In the genomic region with DNA sequence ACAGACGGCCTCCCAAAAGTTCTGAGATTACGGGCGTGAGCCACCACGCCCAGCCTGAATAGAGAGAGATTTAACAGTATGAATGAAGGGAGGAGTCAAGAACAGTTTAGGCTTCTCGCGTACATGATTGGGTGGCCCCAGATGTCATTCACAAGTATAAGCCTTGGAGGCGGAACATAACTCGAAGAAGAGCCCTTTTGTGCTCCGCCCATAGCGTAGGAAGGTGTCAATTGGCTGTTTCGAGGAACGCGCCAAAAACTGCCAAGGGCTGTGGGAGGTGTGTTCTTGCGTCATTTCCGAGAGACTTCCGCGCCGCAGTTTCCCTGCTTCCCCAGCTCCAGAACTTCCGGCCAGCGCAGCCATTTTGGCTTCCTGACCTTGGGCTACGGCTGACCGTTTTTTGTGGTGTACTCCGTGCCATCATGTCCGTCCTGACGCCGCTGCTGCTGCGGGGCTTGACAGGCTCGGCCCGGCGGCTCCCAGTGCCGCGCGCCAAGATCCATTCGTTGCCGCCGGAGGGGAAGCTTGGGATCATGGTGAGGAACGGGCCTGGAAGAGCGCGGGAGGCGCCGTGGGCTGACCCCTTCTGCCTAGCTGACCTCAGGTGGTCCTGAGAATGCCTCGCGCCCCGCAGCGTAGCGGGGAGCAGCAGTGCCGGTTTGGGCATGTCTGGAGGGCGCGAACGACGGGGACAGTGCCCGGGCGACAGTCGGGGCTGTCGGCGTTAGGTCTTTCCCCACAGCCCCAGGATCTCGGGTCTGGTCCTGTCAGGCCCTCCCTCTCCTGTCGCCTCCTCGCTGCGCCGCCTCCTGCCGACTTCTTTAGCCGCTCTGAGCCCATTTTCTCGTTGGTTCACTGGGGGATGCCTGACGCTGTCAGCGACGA, we compare ENCODE assay signal across 1 cellular context.
TF ChIP-seq lines count a peak whose summit lies in the region.

A gene with protein sequence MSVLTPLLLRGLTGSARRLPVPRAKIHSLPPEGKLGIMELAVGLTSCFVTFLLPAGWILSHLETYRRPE (plus strand): TSS at position 362 of the 885 bp plus-strand sequence. CDS start 61 bp downstream, at position 423.

TF ChIP-seq in HepG2, 621 proteins besides CTCF, POLR2A, EP300 and RAD21 (continued from another document and continues in another):
- peak; percentile 88 for TF ChIP-seq GABPA (IDR thresholded peaks at IDR 0.05; ENCODE audit: low read depth, low read length)
- TF ChIP-seq GABPA (CRISPR knock-in tag; IDR thresholded peaks at IDR 0.05; ENCODE audit: low read depth), result peak; percentile 99
- 0 out of 2 replicates have a peak, but pooled peaks have one; percentile 36 for TF ChIP-seq TOPORS (CRISPR knock-in tag; IDR thresholded peaks at IDR 0.05)
- TF ChIP-seq CREBL2 (CRISPR knock-in tag; IDR thresholded peaks at IDR 0.05; ENCODE audit: borderline replicate concordance), result peak; percentile 94; the same call in 1 of the 2 replicates
- no peak for TF ChIP-seq ATF3 (CRISPR knock-in tag; IDR thresholded peaks at IDR 0.05)
- TF ChIP-seq HOXA9 (CRISPR knock-in tag; IDR thresholded peaks at IDR 0.05; ENCODE audit: borderline replicate concordance), result no peak
- TF ChIP-seq, protein P1, sequence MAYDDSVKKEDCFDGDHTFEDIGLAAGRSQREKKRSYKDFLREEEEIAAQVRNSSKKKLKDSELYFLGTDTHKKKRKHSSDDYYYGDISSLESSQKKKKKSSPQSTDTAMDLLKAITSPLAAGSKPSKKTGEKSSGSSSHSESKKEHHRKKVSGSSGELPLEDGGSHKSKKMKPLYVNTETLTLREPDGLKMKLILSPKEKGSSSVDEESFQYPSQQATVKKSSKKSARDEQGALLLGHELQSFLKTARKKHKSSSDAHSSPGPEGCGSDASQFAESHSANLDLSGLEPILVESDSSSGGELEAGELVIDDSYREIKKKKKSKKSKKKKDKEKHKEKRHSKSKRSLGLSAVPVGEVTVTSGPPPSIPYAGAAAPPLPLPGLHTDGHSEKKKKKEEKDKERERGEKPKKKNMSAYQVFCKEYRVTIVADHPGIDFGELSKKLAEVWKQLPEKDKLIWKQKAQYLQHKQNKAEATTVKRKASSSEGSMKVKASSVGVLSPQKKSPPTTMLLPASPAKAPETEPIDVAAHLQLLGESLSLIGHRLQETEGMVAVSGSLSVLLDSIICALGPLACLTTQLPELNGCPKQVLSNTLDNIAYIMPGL (CRISPR knock-in tag; IDR thresholded peaks at IDR 0.05; ENCODE audit: borderline replicate concordance in 1 of 2, low read depth in 1 of 2), result peak; percentile 83 to 92; a peak in 3 of 4 replicates
- TF ChIP-seq ZNF543 (CRISPR knock-in tag; IDR thresholded peaks at IDR 0.05), result peak; percentile 49; the same call in 1 of the 2 replicates
- no peak for TF ChIP-seq LCORL (IDR thresholded peaks at IDR 0.05)
- TF ChIP-seq LCORL (CRISPR knock-in tag; IDR thresholded peaks at IDR 0.05), result peak; percentile 29; the same call in 1 of the 2 replicates
- TF ChIP-seq TFDP2 (CRISPR knock-in tag; IDR thresholded peaks at IDR 0.05), result peak; percentile 99
- TF ChIP-seq DZIP1 (CRISPR knock-in tag; IDR thresholded peaks at IDR 0.05), result 0 out of 2 replicates have a peak, but pooled peaks have one; percentile 23
- peak; percentile 84; the same call in 1 of the 2 replicates for TF ChIP-seq ZNF33B (CRISPR knock-in tag; IDR thresholded peaks at IDR 0.05)
- no peak for TF ChIP-seq ADNP (CRISPR knock-in tag; IDR thresholded peaks at IDR 0.05)
- TF ChIP-seq ISX (CRISPR knock-in tag; conservative IDR thresholded peaks at IDR 0.05), result no peak; the same call in 1 of the 2 replicates
- no peak for TF ChIP-seq SNRNP70 (IDR thresholded peaks at IDR 0.05; ENCODE audit: low read depth, low read length)
- TF ChIP-seq HMGA1 (CRISPR knock-in tag; conservative IDR thresholded peaks at IDR 0.05), result no peak
- no peak for TF ChIP-seq ZNF550 (CRISPR knock-in tag; IDR thresholded peaks at IDR 0.05; ENCODE audit: borderline replicate concordance)
- TF ChIP-seq ZBTB7A (CRISPR knock-in tag; IDR thresholded peaks at IDR 0.05), result peak; percentile 75
- TF ChIP-seq, protein P2, sequence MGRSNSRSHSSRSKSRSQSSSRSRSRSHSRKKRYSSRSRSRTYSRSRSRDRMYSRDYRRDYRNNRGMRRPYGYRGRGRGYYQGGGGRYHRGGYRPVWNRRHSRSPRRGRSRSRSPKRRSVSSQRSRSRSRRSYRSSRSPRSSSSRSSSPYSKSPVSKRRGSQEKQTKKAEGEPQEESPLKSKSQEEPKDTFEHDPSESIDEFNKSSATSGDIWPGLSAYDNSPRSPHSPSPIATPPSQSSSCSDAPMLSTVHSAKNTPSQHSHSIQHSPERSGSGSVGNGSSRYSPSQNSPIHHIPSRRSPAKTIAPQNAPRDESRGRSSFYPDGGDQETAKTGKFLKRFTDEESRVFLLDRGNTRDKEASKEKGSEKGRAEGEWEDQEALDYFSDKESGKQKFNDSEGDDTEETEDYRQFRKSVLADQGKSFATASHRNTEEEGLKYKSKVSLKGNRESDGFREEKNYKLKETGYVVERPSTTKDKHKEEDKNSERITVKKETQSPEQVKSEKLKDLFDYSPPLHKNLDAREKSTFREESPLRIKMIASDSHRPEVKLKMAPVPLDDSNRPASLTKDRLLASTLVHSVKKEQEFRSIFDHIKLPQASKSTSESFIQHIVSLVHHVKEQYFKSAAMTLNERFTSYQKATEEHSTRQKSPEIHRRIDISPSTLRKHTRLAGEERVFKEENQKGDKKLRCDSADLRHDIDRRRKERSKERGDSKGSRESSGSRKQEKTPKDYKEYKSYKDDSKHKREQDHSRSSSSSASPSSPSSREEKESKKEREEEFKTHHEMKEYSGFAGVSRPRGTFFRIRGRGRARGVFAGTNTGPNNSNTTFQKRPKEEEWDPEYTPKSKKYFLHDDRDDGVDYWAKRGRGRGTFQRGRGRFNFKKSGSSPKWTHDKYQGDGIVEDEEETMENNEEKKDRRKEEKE (IDR thresholded peaks at IDR 0.05), result no peak
- no peak for TF ChIP-seq ZKSCAN5 (CRISPR knock-in tag; IDR thresholded peaks at IDR 0.05)
- no peak for TF ChIP-seq PRDM4 (CRISPR knock-in tag; IDR thresholded peaks at IDR 0.05; ENCODE audit: borderline replicate concordance)
- TF ChIP-seq CAMTA2 (CRISPR knock-in tag; IDR thresholded peaks at IDR 0.05; ENCODE audit: borderline replicate concordance), result no peak
- TF ChIP-seq KLF15 (CRISPR knock-in tag; IDR thresholded peaks at IDR 0.05; ENCODE audit: borderline replicate concordance), result peak; percentile 41; the same call in 1 of the 2 replicates
- TF ChIP-seq DMTF1 (CRISPR knock-in tag; IDR thresholded peaks at IDR 0.05), result no peak
- TF ChIP-seq MED1 (CRISPR knock-in tag; IDR thresholded peaks at IDR 0.05), result peak; percentile 61
- TF ChIP-seq HOXA5 (CRISPR knock-in tag; IDR thresholded peaks at IDR 0.05), result peak; percentile 56
- TF ChIP-seq EZH2 (conservative IDR thresholded peaks at IDR 0.05; ENCODE audit: low read depth, low read length), result no peak
- TF ChIP-seq ZNF552 (CRISPR knock-in tag; IDR thresholded peaks at IDR 0.05; ENCODE audit: borderline replicate concordance), result no peak
- TF ChIP-seq KLF9 (CRISPR knock-in tag; IDR thresholded peaks at IDR 0.05; ENCODE audit: low read depth), result no peak
- TF ChIP-seq CEBPG (CRISPR knock-in tag; IDR thresholded peaks at IDR 0.05), result peak; percentile 83
- TF ChIP-seq ZSCAN22 (CRISPR knock-in tag; IDR thresholded peaks at IDR 0.05), result no peak
- no peak for TF ChIP-seq ZBTB37 (CRISPR knock-in tag; IDR thresholded peaks at IDR 0.05)
- peak; percentile 54; the same call in 1 of the 2 replicates for TF ChIP-seq FOXA3 (CRISPR knock-in tag; IDR thresholded peaks at IDR 0.05)
- TF ChIP-seq ZNF530 (CRISPR knock-in tag; IDR thresholded peaks at IDR 0.05; ENCODE audit: low read depth), result no peak
- 0 out of 2 replicates have a peak, but pooled peaks have one; percentile 12 for TF ChIP-seq ZZZ3 (CRISPR knock-in tag; IDR thresholded peaks at IDR 0.05; ENCODE audit: borderline replicate concordance)
- no peak for TF ChIP-seq JUNB (CRISPR knock-in tag; IDR thresholded peaks at IDR 0.05; ENCODE audit: borderline replicate concordance)
- no peak for TF ChIP-seq ZNF207 (IDR thresholded peaks at IDR 0.05; ENCODE audit: borderline replicate concordance)
- TF ChIP-seq TMF1 (CRISPR knock-in tag; IDR thresholded peaks at IDR 0.05; ENCODE audit: low read depth), result no peak
- TF ChIP-seq ZC3H13 (CRISPR knock-in tag; IDR thresholded peaks at IDR 0.05), result peak; percentile 78; the same call in 1 of the 2 replicates
- peak; percentile 70; the same call in 1 of the 2 replicates for TF ChIP-seq KDM5B (CRISPR knock-in tag; IDR thresholded peaks at IDR 0.05; ENCODE audit: borderline replicate concordance)
- no peak for TF ChIP-seq FOXK2 (IDR thresholded peaks at IDR 0.05)
- TF ChIP-seq ZNF354B (CRISPR knock-in tag; IDR thresholded peaks at IDR 0.05), result peak; percentile 56; the same call in 1 of the 2 replicates
- TF ChIP-seq SRY (CRISPR knock-in tag; IDR thresholded peaks at IDR 0.05), result peak; percentile 84
- peak; percentile 92; the same call in 1 of the 2 replicates for TF ChIP-seq ZNF337 (CRISPR knock-in tag; IDR thresholded peaks at IDR 0.05; ENCODE audit: borderline replicate concordance, low read depth)
